In genomic region chr7:135411098-135411497, GRCh38 we compare ENCODE assay signal across 8 cellular contexts.
"Had no signal": no experiment of that assay in that cellular context is flagged by ENCODE, and none has a peak within 500 bp of the region (broad histone marks: within the 10 kb centered on the region; RNA-seq: fewer than 3 reads in every experiment).

No MANE protein-coding gene starts in this region.

- H3K4me3 Mint-ChIP-seq: IgD-negative memory B cell had no signal

- ATAC-seq: HepG2 had no signal

- H3K9ac ChIP-seq: KMS-11 had no signal

- H3K27me3 Mint-ChIP-seq: IgD-negative memory B cell had no signal

- FAIRE-seq: HepG2, HTR-8/SVneo had no signal

- H3K9me3 Mint-ChIP-seq: IgD-negative memory B cell had no signal

- DNase-seq: IMR-90, KBM-7, KG1 had no signal

- H3K27ac ChIP-seq: HL-60, KMS-11 had no signal

- H3K27ac Mint-ChIP-seq: IgD-negative memory B cell had no signal

- H3K4me1 Mint-ChIP-seq: IgD-negative memory B cell had no signal

- H3K4me2 ChIP-seq: KMS-11 had no signal
